In genomic region chr18:5969355-5970003, GRCh38 we compare ENCODE assay signal across 20 cellular contexts.
"Had no signal": no experiment of that assay in that cellular context is flagged by ENCODE, and none has a peak within 500 bp of the region (broad histone marks: within the 10 kb centered on the region; RNA-seq: fewer than 3 reads in every experiment).

No MANE protein-coding gene starts in this region.

- H3K9me3 ChIP-seq: neutrophil had no signal

- H3K4me3 ChIP-seq: cardiac muscle cell, hepatocyte, skin epidermis had no signal

- H3K27ac ChIP-seq: cardiac muscle cell, epithelial cell of prostate, foreskin keratinocyte, hepatocyte, neutrophil, parathyroid adenoma, skin epidermis had no signal

- H3K4me2 ChIP-seq: hepatocyte had no signal

- H3K36me3 ChIP-seq: cardiac muscle cell, neutrophil had no signal

- H3K27ac Mint-ChIP-seq: activated CD4-positive, alpha-beta T cell treated with anti-CD3 and anti-CD28 coated beads for 36 hours; activated naive CD8-positive, alpha-beta T cell; activated T-helper 1 cell treated with anti-CD3 and anti-CD28 coated beads, Interleukin-12 subunit alpha, Interleukin-12 subunit beta, Interleukin-2, Interleukin-4 antibody, amounts not matched to agents 30 ng/mL and 10 ng/mL and 1 ng/mL, durations not matched to agents 14 hours and 24 hours and 36 hours; naive thymus-derived CD4-positive, alpha-beta T cell; stimulated activated naive CD8-positive, alpha-beta T cell treated with anti-CD3 and anti-CD28 coated beads, Interleukin-15, amount 100 ng/mL, for 72 hours; T-helper 2 cell treated with Interferon-gamma antibody and Interleukin-4, amounts not matched to agents 5 μg/mL and 100 μg/mL, for 36 hours; WTC11 had no signal

- H3K9ac ChIP-seq: parathyroid adenoma had no signal

- H3K9me3 Mint-ChIP-seq: activated T-helper 1 cell treated with anti-CD3 and anti-CD28 coated beads, Interleukin-12 subunit alpha, Interleukin-12 subunit beta, Interleukin-2, Interleukin-4 antibody, amounts not matched to agents 30 ng/mL and 10 ng/mL and 1 ng/mL, durations not matched to agents 14 hours and 24 hours and 36 hours; stimulated activated naive CD8-positive, alpha-beta T cell treated with anti-CD3 and anti-CD28 coated beads, Interleukin-15, amount 100 ng/mL, for 72 hours; T-helper 2 cell treated with Interferon-gamma antibody and Interleukin-4, amounts not matched to agents 5 μg/mL and 100 μg/mL, for 36 hours; WTC11 had no signal

- DNase-seq: activated CD4-positive, alpha-beta T cell treated with anti-CD3 and anti-CD28 coated beads, Interleukin-2, amount 50 U/mL, for 48 hours; activated gamma-delta T cell treated with Interleukin-2 at 50 U/mL for 16 hours; activated T-cell treated with anti-CD3 and anti-CD28 coated beads for 4 hours; foreskin keratinocyte; islet precursor cell; left colon; stimulated activated naive CD8-positive, alpha-beta T cell treated with anti-CD3 and anti-CD28 coated beads, Interleukin-15, amount 100 ng/mL, for 72 hours; trophoblast cell had no signal

- ATAC-seq: foreskin keratinocyte; naive thymus-derived CD4-positive, alpha-beta T cell had no signal

- H3K27me3 ChIP-seq: cardiac muscle cell, hepatocyte, neutrophil had no signal

- H3K27me3 Mint-ChIP-seq: activated CD4-positive, alpha-beta T cell treated with anti-CD3 and anti-CD28 coated beads for 36 hours; activated naive CD8-positive, alpha-beta T cell; stimulated activated naive CD8-positive, alpha-beta T cell treated with anti-CD3 and anti-CD28 coated beads, Interleukin-15, amount 100 ng/mL, for 72 hours had no signal

- H3K4me3 Mint-ChIP-seq: activated CD4-positive, alpha-beta T cell treated with anti-CD3 and anti-CD28 coated beads for 36 hours; activated naive CD8-positive, alpha-beta T cell; activated T-helper 1 cell treated with anti-CD3 and anti-CD28 coated beads, Interleukin-12 subunit alpha, Interleukin-12 subunit beta, Interleukin-2, Interleukin-4 antibody, amounts not matched to agents 30 ng/mL and 10 ng/mL and 1 ng/mL, durations not matched to agents 14 hours and 24 hours and 36 hours; stimulated activated naive CD8-positive, alpha-beta T cell treated with anti-CD3 and anti-CD28 coated beads, Interleukin-15, amount 100 ng/mL, for 72 hours; T-helper 2 cell treated with Interferon-gamma antibody and Interleukin-4, amounts not matched to agents 5 μg/mL and 100 μg/mL, for 36 hours had no signal

- H2AFZ ChIP-seq: hepatocyte, parathyroid adenoma had no signal

- H3K4me1 ChIP-seq: foreskin keratinocyte, parathyroid adenoma had no signal

- H3K36me3 Mint-ChIP-seq: activated naive CD8-positive, alpha-beta T cell; naive thymus-derived CD4-positive, alpha-beta T cell; WTC11 had no signal

- H3K79me2 ChIP-seq: hepatocyte, parathyroid adenoma had no signal
